ENCODE assay signal across 8 cellular contexts in the genomic region with DNA sequence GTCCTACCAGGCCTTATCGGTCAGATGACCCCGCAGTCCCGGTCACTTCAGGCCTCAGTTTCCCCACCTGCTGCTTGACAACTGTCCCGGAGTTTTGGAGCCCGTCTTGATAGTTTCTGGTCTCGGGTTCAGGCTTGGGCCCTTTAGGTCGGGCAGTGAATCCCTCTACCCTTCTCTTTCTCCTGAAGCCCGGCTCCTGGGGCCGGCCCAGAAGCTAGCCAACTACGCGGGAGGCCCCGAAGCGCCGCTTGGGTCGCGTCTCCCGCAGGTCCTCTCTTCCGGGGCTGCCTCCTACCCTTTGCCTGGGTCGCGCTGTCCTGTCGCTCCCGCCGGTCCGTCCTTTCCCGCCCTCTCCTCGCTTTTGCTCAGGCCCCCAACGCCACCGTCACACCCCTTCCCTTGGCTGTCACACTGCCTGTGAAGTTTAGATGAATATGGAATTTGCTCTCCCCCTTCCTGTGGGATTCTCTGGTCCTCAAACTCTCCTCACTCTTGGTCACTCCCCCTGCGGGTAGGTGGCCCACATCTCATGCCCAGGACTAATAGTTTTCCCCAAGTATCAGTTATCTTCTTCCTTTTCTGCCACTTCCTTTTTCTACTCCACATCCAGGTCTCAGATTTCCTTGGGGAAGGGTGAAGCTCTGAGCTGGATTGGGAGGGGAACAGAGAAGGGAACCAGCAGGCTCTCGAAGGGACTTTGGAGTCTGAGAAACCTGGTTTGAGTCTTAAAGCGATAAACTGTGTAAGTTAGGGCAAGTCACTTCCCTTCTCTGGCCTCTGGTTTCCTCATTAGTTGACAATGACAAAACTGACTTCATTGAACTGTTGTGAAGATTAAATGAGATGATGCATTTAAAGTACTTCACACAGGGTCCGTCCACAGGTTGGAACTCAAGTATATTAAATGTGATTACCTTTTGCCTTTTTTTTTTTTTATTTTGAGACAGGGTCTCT. TPM values are rescaled to one million over a fixed set of nuclear protein-coding genes. Genes with fewer than 3 reads are reported as not detected.
DNase-seq lines count a peak whose midpoint lies in the region; ATAC-seq lines count a peak whose summit lies in the region.

No MANE protein-coding gene starts in this region.

- no peak for ATAC-seq in sciatic nerve

- no peaks in the 10 kb centered on the region for H3K27me3 ChIP-seq in MG63

- DNase-seq in NCI-H1092 treated with DMSO at 0.1 percent for 48 hours (lab: John Stamatoyannopoulos, UW) (peak; percentile 47), NCI-H1092 (lab: John Stamatoyannopoulos, UW) (no peak), MG63 (peak; percentile 31), NCI-H2107 (lab: John Stamatoyannopoulos, UW) (no peak), sciatic nerve (ENCODE audit: low spot score) (no peak)
- DNase-seq in stimulated activated CD8-positive, alpha-beta memory T cell treated with anti-CD3 and anti-CD28 coated beads, Interleukin-4, amount 100 ng/mL, for 48 hours = peak; percentile 42

- peak overlapping the region; percentile 90 for H3K4me3 ChIP-seq in MG63
- H3K4me3 ChIP-seq in iPS-18c (ENCODE audit: insufficient read depth, low read depth, low read length) = peak overlapping the region; percentile 89

- H3K9me3 ChIP-seq in MG63 = no peaks in the 10 kb centered on the region
- no peaks in the 10 kb centered on the region for H3K9me3 ChIP-seq in iPS-18c (ENCODE audit: control insufficient read depth, insufficient read depth, low read length)

- peak overlapping the region; percentile 20 for H3K27ac ChIP-seq in adipose tissue (ENCODE audit: low read depth, low read length)

- intact Hi-C loops in sciatic nerve (cut with DNase I) = no loop called here

- H3K36me3 ChIP-seq in MG63 = peaks cover 57% of the 10 kb centered on the region

- WGBS in adipose tissue, 3 donors = 1 to 3% (median 2%) methylated on average over 26 to 32 of the region's 32 CpGs

RNA-seq across cellular contexts. Expression of gene RAB1B, which starts 0.8 kb away (rescaled TPM):
- 101 and 103 TPM in 2 replicates for total RNA-seq in MG63 (2014; rRNA removed; shearing (Covaris generic); ENCODE audit: low replicate concordance)
- polyA plus RNA-seq in adipose tissue = 100 to 1,000 TPM in 2 of 3 donors, 10 to 100 TPM in 1; 70.3 to 188 (median 183) TPM
- total RNA-seq in sciatic nerve = 112 TPM

RNA-seq across cellular contexts. Expression of gene CNIH2, which starts 8.7 kb away (rescaled TPM):
- not detected in 2 replicates for total RNA-seq in MG63 (2014; rRNA removed; shearing (Covaris generic); ENCODE audit: low replicate concordance)
- 1 to 10 TPM in 1 of 3 donors, under 1 TPM in 1, not detected in 1; 0.16 to 1.3 TPM for polyA plus RNA-seq in adipose tissue
- 1.3 TPM for total RNA-seq in sciatic nerve

RNA-seq across cellular contexts. Expression of gene KLC2, which starts 11.7 kb away (rescaled TPM):
- 15.0 and 25.3 TPM in 2 replicates for total RNA-seq in MG63 (2014; rRNA removed; shearing (Covaris generic); ENCODE audit: low replicate concordance)
- 10 to 100 TPM in 2 of 3 donors, 1 to 10 TPM in 1; 7.1 to 14.4 (median 14.2) TPM for polyA plus RNA-seq in adipose tissue
- 24.6 TPM for total RNA-seq in sciatic nerve

RNA-seq across cellular contexts. Expression of gene YIF1A, which starts 19.7 kb away (rescaled TPM):
- total RNA-seq in MG63 (2014; rRNA removed; shearing (Covaris generic); ENCODE audit: low replicate concordance) = 217 and 220 TPM in 2 replicates
- polyA plus RNA-seq in adipose tissue = 10 to 100 TPM; 62.9 to 84.3 (median 78.5) TPM
- total RNA-seq in sciatic nerve = 61.1 TPM

RNA-seq across cellular contexts. Expression of gene TMEM151A, which starts 22.5 kb away (rescaled TPM):
- total RNA-seq in MG63 (2014; rRNA removed; shearing (Covaris generic); ENCODE audit: low replicate concordance) = 0.56 TPM in 1 of 2 replicates, not detected in the other
- polyA plus RNA-seq in adipose tissue = 1 to 10 TPM in 1 of 3 donors, under 1 TPM in 2; 0.22 to 1.3 (median 0.75) TPM
- 0.31 TPM for total RNA-seq in sciatic nerve

Comparison
In these comparisons a context has a peak if more than half of its experiments do, and no peak if none do; other contexts are left out.
1. DNase-seq: peak in NCI-H1092 treated with DMSO at 0.1 percent for 48 hours (single experiment), MG63 (single experiment) and stimulated activated CD8-positive, alpha-beta memory T cell treated with anti-CD3 and anti-CD28 coated beads, Interleukin-4, amount 100 ng/mL, for 48 hours (single experiment); none in NCI-H1092 (single experiment), NCI-H2107 (single experiment) and sciatic nerve (single experiment).